In genomic region chr22:42180349-42180842, GRCh38 we compare ENCODE assay signal across 8 cellular contexts. TPM values are rescaled to one million over a fixed set of nuclear protein-coding genes. Genes with fewer than 3 reads are reported as not detected.
A peak's percentile ranks its signal among the peaks of the same experiment; 100 is the strongest.
DNase-seq lines count a peak whose midpoint lies in the region; ATAC-seq, FAIRE-seq and TF ChIP-seq lines count a peak whose summit lies in the region.

No MANE protein-coding gene starts in this region.

- no peak overlapping the region for H3K4me3 ChIP-seq in testis

- H3K4me1 ChIP-seq in testis, result no peaks in the 10 kb centered on the region

- no peaks in the 10 kb centered on the region for H3K9me3 ChIP-seq in testis

- intact Hi-C loops in testis (cut with DNase I; ENCODE audit: low total_unique reads), result no loop called here

- no peak for TF ChIP-seq CTCF in testis (IDR thresholded peaks at IDR 0.05)

- peak; percentile 31 for DNase-seq in NCI-H510A treated with DMSO at 0.1 percent for 48 hours (lab: John Stamatoyannopoulos, UW)
- no peak for DNase-seq in NCI-H510A (lab: John Stamatoyannopoulos, UW)
- DNase-seq in activated effector memory CD4-positive, alpha-beta T cell treated with Interleukin-2 at 50 U/mL for 16 hours, result peak; percentile 40
- peak; percentile 44 for DNase-seq in inferior parietal cortex (ENCODE audit: extremely low spot score)
- DNase-seq in testis, result peak; percentile 70
- DNase-seq in HTR-8/SVneo (ENCODE audit: insufficient read length, low spot score), result no peak

- ATAC-seq in GM21786 (IDR thresholded peaks at IDR 0.05; ENCODE audit: unreplicated experiment) (no peak), GM19023 (IDR thresholded peaks at IDR 0.05; ENCODE audit: unreplicated experiment) (no peak)

- no peaks in the 10 kb centered on the region for H3K27me3 ChIP-seq in testis

- TF ChIP-seq POLR2A in testis (IDR thresholded peaks at IDR 0.05), result no peak

- FAIRE-seq in HTR-8/SVneo (lab: Jason Lieb, UNC), result no peak

- WGBS in testis, 2 donors, result 45% methylated on average over 6 of the region's 6 CpGs

- no peaks in the 10 kb centered on the region for H3K36me3 ChIP-seq in testis (ENCODE audit: low read depth, missing control alignments)

- H3K27ac ChIP-seq in testis, result peak overlapping the region in 1 of 2 donors; percentile 42

RNA-seq across cellular contexts. Expression of gene CYP2D6, which starts 49.8 kb away (rescaled TPM):
- 1 to 10 TPM; 1.4 to 2.0 TPM for total RNA-seq in testis
- 0.54 TPM for polyA plus RNA-seq in testis (ENCODE audit: insufficient read depth, low read depth, low replicate concordance)

Comparison
In these comparisons a context has a peak if more than half of its experiments do, and no peak if none do; other contexts are left out.
1. DNase-seq: peak in NCI-H510A treated with DMSO at 0.1 percent for 48 hours (single experiment), activated effector memory CD4-positive, alpha-beta T cell treated with Interleukin-2 at 50 U/mL for 16 hours (single experiment), inferior parietal cortex (single experiment) and testis (single experiment); none in NCI-H510A (single experiment) and HTR-8/SVneo (single experiment).